ENCODE assay signal across 12 cellular contexts in genomic region chr1:26700711-26701110, GRCh38. TPM values are rescaled to one million over a fixed set of nuclear protein-coding genes. Genes with fewer than 3 reads are reported as not detected.
DNase-seq lines count a peak whose midpoint lies in the region; ATAC-seq and TF ChIP-seq lines count a peak whose summit lies in the region.
"Had no signal": no experiment of that assay in that cellular context is flagged by ENCODE, and none has a peak within 500 bp of the region (broad histone marks: within the 10 kb centered on the region; RNA-seq: fewer than 3 reads in every experiment).

No MANE protein-coding gene starts in this region.

- peaks cover 18% of the 10 kb centered on the region for H3K36me3 Mint-ChIP-seq in dendritic cell treated with granulocyte-macrophage colony-stimulating factor and Interleukin-4, amounts not matched to agents 40 ng/mL and 50 ng/mL, for 4 days (ENCODE audit: low read depth)
- H3K36me3 Mint-ChIP-seq: type B pancreatic cell had no signal

- no peaks in the 10 kb centered on the region for H3K27me3 Mint-ChIP-seq in dendritic cell treated with granulocyte-macrophage colony-stimulating factor and Interleukin-4, amounts not matched to agents 40 ng/mL and 50 ng/mL, for 4 days
- H3K27me3 Mint-ChIP-seq: type B pancreatic cell had no signal

- H3K4me3 ChIP-seq in GM06990 (replicated peaks; ENCODE audit: low read depth, low read length) (peak overlapping the region; percentile 88), osteoblast (ENCODE audit: insufficient read depth, low read length) (no peak overlapping the region)

- H3K9me3 Mint-ChIP-seq in dendritic cell treated with granulocyte-macrophage colony-stimulating factor and Interleukin-4, amounts not matched to agents 40 ng/mL and 50 ng/mL, for 4 days: no peaks in the 10 kb centered on the region
- H3K9me3 Mint-ChIP-seq: type B pancreatic cell had no signal

- H3K27ac Mint-ChIP-seq in dendritic cell treated with granulocyte-macrophage colony-stimulating factor and Interleukin-4, amounts not matched to agents 40 ng/mL and 50 ng/mL, for 4 days: no peak overlapping the region
- H3K27ac Mint-ChIP-seq: type B pancreatic cell had no signal

- no peaks in the 10 kb centered on the region for H3K9me3 ChIP-seq in osteoblast (ENCODE audit: low read depth, low read length)

- H4K20me1 ChIP-seq in osteoblast (ENCODE audit: insufficient read depth, low read length): peaks cover 78% of the 10 kb centered on the region

- peak overlapping the region; percentile 61 for H3K4me3 Mint-ChIP-seq in dendritic cell treated with granulocyte-macrophage colony-stimulating factor and Interleukin-4, amounts not matched to agents 40 ng/mL and 50 ng/mL, for 4 days
- H3K4me3 Mint-ChIP-seq: type B pancreatic cell had no signal

- peak overlapping the region; percentile 98 for H3K4me2 ChIP-seq in osteoblast (ENCODE audit: insufficient read depth, low read length)

- intact Hi-C loops in dendritic cell treated with granulocyte-macrophage colony-stimulating factor and Interleukin-4, amounts not matched to agents 40 ng/mL and 50 ng/mL, for 4 days (cut with micrococcal nuclease): loop anchor here (5.0 kb wide), 1 partner anchor 42 kb away; no protein-coding TSS in a partner anchor

- DNase-seq in GM06990 (ENCODE audit: extremely low read depth, insufficient read length) (no peak), NAMALWA (ENCODE audit: low spot score) (peak; percentile 50), osteoblast (ENCODE audit: insufficient read length, low spot score, missing footprints) (peak; percentile 78), iPS-NIHi7 (ENCODE audit: extremely low spot score) (no peak), retina (no peak), DMS153 (lab: John Stamatoyannopoulos, UW) (no peak)
- DNase-seq: activated CD8-positive, alpha-beta memory T cell treated with anti-CD3 and anti-CD28 coated beads for 24 hours; cerebellar nuclear complex; islet precursor cell had no signal

- peak overlapping the region; percentile 37 for H3K27ac ChIP-seq in osteoblast (ENCODE audit: low read depth, low read length)

- peaks cover 93% of the 10 kb centered on the region for H3K79me2 ChIP-seq in osteoblast (ENCODE audit: insufficient read depth, low read length)

- H2AFZ ChIP-seq in osteoblast (ENCODE audit: low read length): no peak overlapping the region

- no peaks in the 10 kb centered on the region for H3K27me3 ChIP-seq in GM06990 (replicated peaks; ENCODE audit: control insufficient read depth, insufficient read depth, low read length)
- no peaks in the 10 kb centered on the region for H3K27me3 ChIP-seq in osteoblast (ENCODE audit: insufficient read depth, low read length)

- TF ChIP-seq CTCF in GM06990 (IDR thresholded peaks at IDR 0.05; ENCODE audit: insufficient read depth, low read length, poor library complexity, severe bottlenecking): no peak
- TF ChIP-seq CTCF in osteoblast (IDR thresholded peaks at IDR 0.05; ENCODE audit: extremely low read depth, low read depth, low read length): no peak

- H3K4me1 Mint-ChIP-seq in dendritic cell treated with granulocyte-macrophage colony-stimulating factor and Interleukin-4, amounts not matched to agents 40 ng/mL and 50 ng/mL, for 4 days (ENCODE audit: low read depth): peaks cover 24% of the 10 kb centered on the region

- peaks cover 60% of the 10 kb centered on the region for H3K4me1 ChIP-seq in osteoblast (ENCODE audit: insufficient read depth, low read length)

- H3K36me3 ChIP-seq in GM06990 (ENCODE audit: control insufficient read depth, insufficient read depth, low read length) (no peaks in the 10 kb centered on the region), osteoblast (ENCODE audit: insufficient read depth, low read length) (no peaks in the 10 kb centered on the region)

- ATAC-seq in HG03565 (IDR thresholded peaks at IDR 0.05; ENCODE audit: unreplicated experiment): no peak

RNA-seq across cellular contexts. Expression of gene ARID1A, which starts 4.9 kb away (rescaled TPM):
- total RNA-seq in osteoblast: 22.8 and 23.6 TPM in 2 replicates

Comparison
In these comparisons a context has a peak if more than half of its experiments do, and no peak if none do; other contexts are left out.
1. DNase-seq: peak in NAMALWA (single experiment) and osteoblast (single experiment); none in GM06990 (single experiment), iPS-NIHi7 (single experiment), retina (single experiment) and DMS153 (single experiment).